10 cellular contexts compared by ENCODE assay signal in the genomic region with DNA sequence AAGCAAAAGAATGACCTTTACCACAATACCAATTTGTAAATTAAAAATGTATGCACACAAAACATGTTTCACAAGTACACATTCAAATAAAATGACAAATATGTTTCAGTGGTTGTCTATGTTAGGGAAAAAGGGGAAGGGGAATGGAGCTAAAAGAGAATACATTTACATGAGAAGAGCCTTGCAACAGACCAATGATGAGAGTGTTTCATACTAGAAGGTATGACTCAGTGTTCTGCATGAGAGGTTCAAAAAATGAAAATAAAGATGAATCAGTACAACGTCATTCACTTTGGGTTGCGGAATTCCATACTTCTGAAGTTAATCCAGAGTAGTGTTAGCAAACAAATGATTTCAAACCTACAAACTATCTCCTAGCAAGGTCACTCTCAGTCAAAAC. TPM values are rescaled to one million over a fixed set of nuclear protein-coding genes. Genes with fewer than 3 reads are reported as not detected.
A peak's percentile ranks its signal among the peaks of the same experiment; 100 is the strongest.
DNase-seq lines count a peak whose midpoint lies in the region; ATAC-seq and TF ChIP-seq lines count a peak whose summit lies in the region.
"Had no signal": no experiment of that assay in that cellular context is flagged by ENCODE, and none has a peak within 500 bp of the region (broad histone marks: within the 10 kb centered on the region; RNA-seq: fewer than 3 reads in every experiment).

No MANE protein-coding gene starts in this region.

- H2BK5ac ChIP-seq in trophoblast cell (ENCODE audit: low read depth, low read length, poor library complexity): no peak overlapping the region

- H3K9me3 ChIP-seq in body of pancreas (no peaks in the 10 kb centered on the region), trophoblast cell (ENCODE audit: insufficient read depth, low read depth, low read length) (no peaks in the 10 kb centered on the region)

- H4K8ac ChIP-seq in trophoblast cell (ENCODE audit: low read depth, low read length): no peak overlapping the region

- H2BK12ac ChIP-seq in trophoblast cell (ENCODE audit: low read length): no peak overlapping the region

- TF ChIP-seq POLR2A in body of pancreas (IDR thresholded peaks at IDR 0.05): no peak

- no peaks in the 10 kb centered on the region for H3K79me1 ChIP-seq in trophoblast cell (ENCODE audit: low read length)

- no peak overlapping the region for H2AFZ ChIP-seq in trophoblast cell (ENCODE audit: insufficient read depth, low read length, poor library complexity)

- no peak overlapping the region for H3K9ac ChIP-seq in trophoblast cell (ENCODE audit: low read length)

- H3K4ac ChIP-seq in trophoblast cell (ENCODE audit: low read depth, low read length): no peak overlapping the region

- TF ChIP-seq CTCF in body of pancreas (IDR thresholded peaks at IDR 0.05): no peak

- H3K79me2 ChIP-seq in trophoblast cell (ENCODE audit: control insufficient read depth, insufficient read depth, low read length, poor library complexity): no peaks in the 10 kb centered on the region

- H3K4me1 ChIP-seq in body of pancreas (no peaks in the 10 kb centered on the region), trophoblast cell (ENCODE audit: control insufficient read depth in 1 of 2, insufficient read depth in 2 of 2, low read length in 2 of 2) (no peaks in the 10 kb centered on the region)

- intact Hi-C loops in body of pancreas (cut with DNase I): no loop called here

- no peak overlapping the region for H3K4me2 ChIP-seq in trophoblast cell (ENCODE audit: low read length)

- no peak overlapping the region for H4K12ac ChIP-seq in trophoblast cell (ENCODE audit: low read depth, low read length)

- no peak overlapping the region for H3K14ac ChIP-seq in trophoblast cell (ENCODE audit: low read length)

- H3K36me3 ChIP-seq in body of pancreas (replicated peaks in 1 of 2; ENCODE audit: insufficient read depth in 1 of 2, low read depth in 2 of 2): no peaks in the 10 kb centered on the region
- H3K36me3 ChIP-seq in trophoblast cell (ENCODE audit: control insufficient read depth in 1 of 2, insufficient read depth in 2 of 2, low read length in 2 of 2): no peaks in the 10 kb centered on the region

- H2AK5ac ChIP-seq in trophoblast cell (ENCODE audit: low read length): no peak overlapping the region

- H3K23ac ChIP-seq in trophoblast cell (ENCODE audit: low read length): no peak overlapping the region

- no peak overlapping the region for H3K27ac ChIP-seq in body of pancreas
- H3K27ac ChIP-seq in trophoblast cell (ENCODE audit: low read depth, low read length): no peak overlapping the region
- H3K27ac ChIP-seq: SK-N-MC had no signal

- peak; percentile 50 for ATAC-seq in GM18520 (IDR thresholded peaks at IDR 0.05; ENCODE audit: unreplicated experiment)
- peak; percentile 45 for ATAC-seq in body of pancreas
- ATAC-seq in HG02870 (IDR thresholded peaks at IDR 0.05; ENCODE audit: unreplicated experiment): no peak

- H3K27me3 ChIP-seq in body of pancreas (no peaks in the 10 kb centered on the region), trophoblast cell (ENCODE audit: insufficient read depth, low read length) (no peaks in the 10 kb centered on the region)

- WGBS in body of pancreas, 2 donors: 31 to 38% methylated on average over 2 of the region's 2 CpGs
- WGBS in trophoblast cell (ENCODE audit: extremely low coverage, insufficient coverage, insufficient read length): no CpG with 5 or more reads among the region's 2 CpGs

- peak; percentile 33 for DNase-seq in HS-27A (ENCODE audit: low read depth)
- no peak for DNase-seq in body of pancreas
- peak; percentile 47 to 84 for DNase-seq in trophoblast cell
- DNase-seq in activated effector memory CD4-positive, alpha-beta T cell treated with anti-CD3 and anti-CD28 coated beads, Interleukin-2, amount 50 U/mL, for 16 hours: no peak
- no peak for DNase-seq in hippocampal formation (lab: John Stamatoyannopoulos, UW)
- DNase-seq in Kasumi-1 (lab: John Stamatoyannopoulos, UW): no peak
- DNase-seq: activated naive CD4-positive, alpha-beta T cell treated with anti-CD3 and anti-CD28 coated beads, Interleukin-2, amount 50 U/mL, for 16 hours had no signal

- H3K18ac ChIP-seq in trophoblast cell (ENCODE audit: low read length): no peak overlapping the region

- no peak overlapping the region for H4K91ac ChIP-seq in trophoblast cell (ENCODE audit: low read depth, low read length)

- H2BK120ac ChIP-seq in trophoblast cell (ENCODE audit: insufficient read depth, low read length, poor library complexity): no peak overlapping the region

- H3K4me3 ChIP-seq in body of pancreas (no peak overlapping the region), trophoblast cell (ENCODE audit: low read depth, low read length) (no peak overlapping the region)
- H3K4me3 ChIP-seq: SK-N-MC had no signal

RNA-seq across cellular contexts. Expression of a gene that starts 51.7 kb away (rescaled TPM):
- 10 to 100 TPM; 14.8 to 21.1 TPM for total RNA-seq in body of pancreas
- 3.3 and 3.4 TPM in 2 replicates for polyA plus RNA-seq in trophoblast cell (2013)

RNA-seq across cellular contexts. Expression of a gene that starts 54.9 kb away (rescaled TPM):
- 10 to 100 TPM; 42.5 to 78.4 TPM for total RNA-seq in body of pancreas
- 19.0 and 21.6 TPM in 2 replicates for polyA plus RNA-seq in trophoblast cell (2013)

Comparison
In these comparisons a context has a peak if more than half of its experiments do, and no peak if none do; other contexts are left out.
1. DNase-seq: peak in HS-27A (single experiment) and trophoblast cell (2 of 2); none in body of pancreas (0 of 4), activated effector memory CD4-positive, alpha-beta T cell treated with anti-CD3 and anti-CD28 coated beads, Interleukin-2, amount 50 U/mL, for 16 hours (single experiment), hippocampal formation (0 of 2) and Kasumi-1 (0 of 2).